ENCODE assay signal across 8 cellular contexts in the genomic region with DNA sequence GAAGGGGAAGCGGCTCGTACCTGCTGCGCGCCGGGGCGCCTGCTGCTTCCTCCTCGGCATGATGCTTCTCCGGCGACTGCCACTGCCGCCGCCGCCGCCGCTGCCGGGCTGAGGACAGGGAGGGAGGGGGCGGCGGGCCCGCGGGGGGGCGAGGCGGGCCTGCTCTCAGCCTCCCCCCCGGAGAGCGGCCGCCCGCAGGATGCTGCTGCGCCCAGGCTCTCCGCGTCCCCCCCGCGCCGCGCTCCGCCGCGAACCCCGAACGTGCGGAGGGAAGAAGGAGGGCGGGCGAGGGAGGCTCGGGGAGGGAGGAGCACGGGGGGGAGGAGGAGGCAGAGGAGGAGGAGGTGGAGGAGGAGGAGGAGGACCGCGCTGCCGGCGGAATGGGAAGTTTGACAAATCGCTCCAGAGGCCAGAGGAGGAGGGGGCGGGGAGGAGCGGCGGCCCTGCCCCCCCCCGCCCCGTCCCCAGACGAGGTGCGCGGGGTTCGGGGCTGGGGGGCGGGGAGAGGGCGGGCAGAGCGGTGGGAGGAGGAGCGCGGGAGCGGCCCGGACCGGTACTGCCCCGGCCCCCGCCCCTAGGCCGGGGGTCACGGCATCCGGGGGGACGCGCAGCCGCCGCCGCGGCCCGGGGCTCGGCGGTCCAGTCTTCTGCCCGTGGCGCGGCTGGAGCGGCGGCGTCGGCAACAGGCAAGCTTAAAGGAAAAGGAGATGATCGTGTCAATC. TPM values are rescaled to one million over a fixed set of nuclear protein-coding genes. Genes with fewer than 3 reads are reported as not detected.
DNase-seq lines count a peak whose midpoint lies in the region; ATAC-seq and TF ChIP-seq lines count a peak whose summit lies in the region.

A gene with protein sequence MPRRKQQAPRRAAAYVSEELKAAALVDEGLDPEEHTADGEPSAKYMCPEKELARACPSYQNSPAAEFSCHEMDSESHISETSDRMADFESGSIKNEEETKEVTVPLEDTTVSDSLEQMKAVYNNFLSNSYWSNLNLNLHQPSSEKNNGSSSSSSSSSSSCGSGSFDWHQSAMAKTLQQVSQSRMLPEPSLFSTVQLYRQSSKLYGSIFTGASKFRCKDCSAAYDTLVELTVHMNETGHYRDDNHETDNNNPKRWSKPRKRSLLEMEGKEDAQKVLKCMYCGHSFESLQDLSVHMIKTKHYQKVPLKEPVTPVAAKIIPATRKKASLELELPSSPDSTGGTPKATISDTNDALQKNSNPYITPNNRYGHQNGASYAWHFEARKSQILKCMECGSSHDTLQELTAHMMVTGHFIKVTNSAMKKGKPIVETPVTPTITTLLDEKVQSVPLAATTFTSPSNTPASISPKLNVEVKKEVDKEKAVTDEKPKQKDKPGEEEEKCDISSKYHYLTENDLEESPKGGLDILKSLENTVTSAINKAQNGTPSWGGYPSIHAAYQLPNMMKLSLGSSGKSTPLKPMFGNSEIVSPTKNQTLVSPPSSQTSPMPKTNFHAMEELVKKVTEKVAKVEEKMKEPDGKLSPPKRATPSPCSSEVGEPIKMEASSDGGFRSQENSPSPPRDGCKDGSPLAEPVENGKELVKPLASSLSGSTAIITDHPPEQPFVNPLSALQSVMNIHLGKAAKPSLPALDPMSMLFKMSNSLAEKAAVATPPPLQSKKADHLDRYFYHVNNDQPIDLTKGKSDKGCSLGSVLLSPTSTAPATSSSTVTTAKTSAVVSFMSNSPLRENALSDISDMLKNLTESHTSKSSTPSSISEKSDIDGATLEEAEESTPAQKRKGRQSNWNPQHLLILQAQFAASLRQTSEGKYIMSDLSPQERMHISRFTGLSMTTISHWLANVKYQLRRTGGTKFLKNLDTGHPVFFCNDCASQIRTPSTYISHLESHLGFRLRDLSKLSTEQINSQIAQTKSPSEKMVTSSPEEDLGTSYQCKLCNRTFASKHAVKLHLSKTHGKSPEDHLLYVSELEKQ (minus strand): TSS at position 277 of the 722 bp plus-strand sequence. CDS start 217 bp downstream, at position 60.

- H3K23ac ChIP-seq in H9 (ENCODE audit: insufficient read length, low read depth, low read length) = no peak within 1 kb of the TSS

- H3K36me3 ChIP-seq in mammary epithelial cell (ENCODE audit: insufficient read depth, low read length) (no peaks in the 10 kb centered on the region), iPS-20b (ENCODE audit: insufficient read depth, low read depth, low read length) (no peaks in the 10 kb centered on the region), sigmoid colon (no peaks in the 10 kb centered on the region)

- TF ChIP-seq POLR2A in sigmoid colon (IDR thresholded peaks at IDR 0.05) = no peak

- H2BK12ac ChIP-seq in H9 (ENCODE audit: insufficient read length, low read depth, low read length) = no peak within 1 kb of the TSS

- TF ChIP-seq CTCF in H9 (conservative IDR thresholded peaks at IDR 0.05) (no peak), mammary epithelial cell (conservative IDR thresholded peaks at IDR 0.05 in 1 of 2, IDR thresholded peaks at IDR 0.05 in 1 of 2; ENCODE audit: extremely low read depth in 1 of 2, insufficient read depth in 1 of 2, low read depth in 1 of 2, low read length in 2 of 2) (no peak), sigmoid colon (IDR thresholded peaks at IDR 0.05) (no peak)

- H2BK20ac ChIP-seq in H9 (ENCODE audit: low read depth, low read length, poor library complexity, severe bottlenecking) = no peak within 1 kb of the TSS

- peak within 1 kb of the TSS; percentile 74 to 83 for H3K4me3 Mint-ChIP-seq in H9

- H3K27me3 Mint-ChIP-seq in H9 (ENCODE audit: low read depth) = peaks cover 73% of the 10 kb centered on the region

- no peaks in the 10 kb centered on the region; a peak in 2 of 5 replicates for H3K9me3 Mint-ChIP-seq in H9

- in situ Hi-C loops in mammary epithelial cell (cut with MboI; ENCODE audit: low sequenced_read_pairs in 2 of 2) = loop anchor here in 1 of 2 donors (25.0 kb wide), 1 partner anchor 212 kb away; no protein-coding TSS in a partner anchor

- peaks cover 37% of the 10 kb centered on the region for H3K23me2 ChIP-seq in H9 (ENCODE audit: insufficient read length, low read depth, low read length, poor library complexity, severe bottlenecking)

- H3K18ac ChIP-seq in H9 (ENCODE audit: insufficient read length, low read depth, low read length) = no peak within 1 kb of the TSS

- no peak within 1 kb of the TSS for H2AK5ac ChIP-seq in H9 (ENCODE audit: insufficient read length, low read length)

- H3K27ac ChIP-seq in H9 (ENCODE audit: insufficient read length, low read depth, low read length) = no peak within 1 kb of the TSS
- peak within 1 kb of the TSS; percentile 57 for H3K27ac ChIP-seq in mammary epithelial cell (ENCODE audit: insufficient read depth, low read depth, low read length)
- H3K27ac ChIP-seq in iPS-20b (ENCODE audit: low read length) = no peak within 1 kb of the TSS
- H3K27ac ChIP-seq in sigmoid colon = peak within 1 kb of the TSS; percentile 95 to 99 (median 99)

- H3K9me3 ChIP-seq in H9 (ENCODE audit: control insufficient read depth, low read depth, low read length) (no peaks in the 10 kb centered on the region), mammary epithelial cell (replicated peaks; ENCODE audit: insufficient read depth, low read length) (no peaks in the 10 kb centered on the region), iPS-20b (ENCODE audit: insufficient read depth, low read depth, low read length) (no peaks in the 10 kb centered on the region; the same call in 1 of the 2 replicates), sigmoid colon (no peaks in the 10 kb centered on the region)

- peaks cover 15% of the 10 kb centered on the region; the same call in 1 of the 2 replicates for H3K4me1 ChIP-seq in H9 (ENCODE audit: insufficient read depth, low read length)
- peaks cover 20% of the 10 kb centered on the region for H3K4me1 ChIP-seq in mammary epithelial cell (ENCODE audit: insufficient read depth, low read length)
- H3K4me1 ChIP-seq in iPS-20b (ENCODE audit: insufficient read depth, low read length) = peaks cover 28% of the 10 kb centered on the region; the same call in 1 of the 2 replicates
- H3K4me1 ChIP-seq in sigmoid colon = peaks cover 0 to 52% (median 50%) of the 10 kb centered on the region in 4 donors

- peak within 1 kb of the TSS; percentile 69 for H3K4me2 ChIP-seq in H9 (ENCODE audit: insufficient read depth, insufficient read length, low read length)
- H3K4me2 ChIP-seq in mammary epithelial cell (ENCODE audit: insufficient read depth, low read depth, low read length) = peak within 1 kb of the TSS; percentile 90

- CTCF ChIA-PET in mammary epithelial cell (lab: Charles Lee; ENCODE audit: low non-redundant PET) = interaction anchor here (0.6 to 0.7 kb wide), 2 partner anchors 295 to 1249 kb away, joined by 4 to 5 read pairs; no protein-coding TSS in a partner anchor

- no peak within 1 kb of the TSS for H2BK5ac ChIP-seq in H9 (ENCODE audit: insufficient read length, low read length)

- H4K91ac ChIP-seq in H9 (ENCODE audit: insufficient read length, low read depth, low read length) = no peak within 1 kb of the TSS

- DNase-seq in H9 (peak; percentile 81), mammary epithelial cell (peak; percentile 84), sigmoid colon (peak; percentile 94)

- no peak within 1 kb of the TSS for H3T11ph ChIP-seq in H9 (ENCODE audit: low read length)

- TF ChIP-seq EP300 in sigmoid colon (IDR thresholded peaks at IDR 0.05) = no peak

- H2AFZ ChIP-seq in H9 (ENCODE audit: low read length) = no peak within 1 kb of the TSS
- peak within 1 kb of the TSS; percentile 82 for H2AFZ ChIP-seq in mammary epithelial cell (ENCODE audit: low read depth, low read length)

- peak within 1 kb of the TSS; percentile 73 to 79 (median 75) for H3K4me3 ChIP-seq in mammary epithelial cell (replicated peaks in 1 of 3; ENCODE audit: insufficient read depth in 1 of 3, low read depth in 2 of 3, low read length in 3 of 3)
- H3K4me3 ChIP-seq in iPS-20b (ENCODE audit: low read length) = peak within 1 kb of the TSS; percentile 72
- peak within 1 kb of the TSS; percentile 73 to 98 (median 97) for H3K4me3 ChIP-seq in sigmoid colon

- intact Hi-C loops in mammary epithelial cell (cut with micrococcal nuclease) = loop anchor here (1.0 to 2.0 kb wide), 3 partner anchors 15 to 135 kb away; no protein-coding TSS in a partner anchor
- intact Hi-C loops in sigmoid colon (cut with DNase I) = loop anchor here (10.0 kb wide), 2 partner anchors 245 to 615 kb away; no protein-coding TSS in a partner anchor

- H3K79me2 ChIP-seq in H9 (ENCODE audit: insufficient read depth, low read length) (peaks cover 13% of the 10 kb centered on the region; the same call in 1 of the 2 replicates), mammary epithelial cell (ENCODE audit: insufficient read depth, low read length) (peaks cover 57% of the 10 kb centered on the region)

- no peak within 1 kb of the TSS for H4K8ac ChIP-seq in H9 (replicated peaks; ENCODE audit: insufficient read length, low read depth, low read length)

- no peak within 1 kb of the TSS for H2BK120ac ChIP-seq in H9 (ENCODE audit: low read depth, low read length, poor library complexity, severe bottlenecking)

- H4K20me1 ChIP-seq in H9 (ENCODE audit: control insufficient read depth, insufficient read depth, insufficient read length) (peaks cover 2% of the 10 kb centered on the region), mammary epithelial cell (ENCODE audit: insufficient read depth, low read length) (no peaks in the 10 kb centered on the region)

- no peak within 1 kb of the TSS for H3K56ac ChIP-seq in H9 (ENCODE audit: insufficient read length, low read depth, low read length)

- WGBS in H9 (ENCODE audit: extremely low coverage, insufficient read length, low lambda C conversion rate) = no CpG with 5 or more reads among the region's 86 CpGs
- WGBS in mammary epithelial cell (ENCODE audit: low coverage, missing lambda C conversion rate) = no CpG with 5 or more reads among the region's 86 CpGs
- WGBS in sigmoid colon, 2 donors = 1% methylated on average over 86 of the region's 86 CpGs

- H3K9ac ChIP-seq in H9 (ENCODE audit: extremely low read depth, insufficient read length, low read length) (no peak within 1 kb of the TSS), mammary epithelial cell (ENCODE audit: insufficient read depth, low read length) (peak within 1 kb of the TSS; percentile 43), iPS-20b (ENCODE audit: low read depth, low read length) (no peak within 1 kb of the TSS)

- no peak within 1 kb of the TSS for H4K5ac ChIP-seq in H9 (ENCODE audit: insufficient read length, low read depth, low read length)

- H3K4ac ChIP-seq in H9 (ENCODE audit: low read depth, low read length) = no peak within 1 kb of the TSS

- H3K36me3 Mint-ChIP-seq in H9 (ENCODE audit: insufficient read depth in 1 of 3, low read depth in 3 of 3) = no peaks in the 10 kb centered on the region; a peak in 1 of 7 replicates

- H2BK15ac ChIP-seq in H9 (ENCODE audit: low read depth, low read length) = no peak within 1 kb of the TSS

- no TSS peak for BruUV-seq in mammary epithelial cell (replicated peaks; lab: Mats Ljungman, UMichigan)

- no peaks in the 10 kb centered on the region for H3K79me1 ChIP-seq in H9 (ENCODE audit: insufficient read depth, low read depth, low read length, poor library complexity, severe bottlenecking)

- H3K27ac Mint-ChIP-seq in H9 = no peak within 1 kb of the TSS

- no peak within 1 kb of the TSS for H3K14ac ChIP-seq in H9 (ENCODE audit: insufficient read depth, low read length)

- peaks cover 42 to 48% of the 10 kb centered on the region in 2 experiments for H3K4me1 Mint-ChIP-seq in H9

- dilution Hi-C loops in mammary epithelial cell (cut with HindIII; ENCODE audit: low sequenced_read_pairs) = no loop called here

- H3K27me3 ChIP-seq in H9 (ENCODE audit: insufficient read depth, low read length) (peaks cover 35% of the 10 kb centered on the region), mammary epithelial cell (ENCODE audit: insufficient read depth, low read length) (no peaks in the 10 kb centered on the region), iPS-20b (ENCODE audit: insufficient read depth, low read length) (peaks cover 81% of the 10 kb centered on the region), sigmoid colon (no peaks in the 10 kb centered on the region)

- ATAC-seq in SK-N-SH treated with all-trans-retinoic acid at 6 μM for 48 hours (peak; percentile 52), GM21515 (IDR thresholded peaks at IDR 0.05; ENCODE audit: unreplicated experiment) (no peak), HG02571 (IDR thresholded peaks at IDR 0.05; ENCODE audit: unreplicated experiment) (no peak), GM19452 (IDR thresholded peaks at IDR 0.05; ENCODE audit: unreplicated experiment) (no peak)

RNA-seq across cellular contexts. Expression of the gene that starts here (rescaled TPM):
- total RNA-seq in H9 (2021) (3.2 and 4.1 TPM in 2 replicates), mammary epithelial cell (10 to 100 TPM; 10.3 to 11.3 TPM), sigmoid colon (10 to 100 TPM; 16.1 to 27.7 (median 21.2) TPM)
- polyA plus RNA-seq in mammary epithelial cell (4.1 TPM), sigmoid colon (1 to 10 TPM in 2 of 3 donors, under 1 TPM in 1; 0.46 to 2.6 (median 1.2) TPM)
- polyA minus RNA-seq in mammary epithelial cell = 9.8 TPM

Comparison
In these comparisons a context has a peak if more than half of its experiments do, and no peak if none do; other contexts are left out.
1. H3K27ac ChIP-seq: peak in mammary epithelial cell (single experiment) and sigmoid colon (4 of 4); none in H9 (single experiment) and iPS-20b (single experiment).
2. Peak in every context shown above with its lines, with median percentiles within 50 percentile points of each other: DNase-seq and H3K4me3 ChIP-seq.